ENCODE assay signal across 9 cellular contexts in genomic region chr16:1972490-1972877, GRCh38. TPM values are rescaled to one million over a fixed set of nuclear protein-coding genes. Genes with fewer than 3 reads are reported as not detected.
DNase-seq lines count a peak whose midpoint lies in the region; ATAC-seq, FAIRE-seq and TF ChIP-seq lines count a peak whose summit lies in the region.
"Had no signal": no experiment of that assay in that cellular context is flagged by ENCODE, and none has a peak within 500 bp of the region (broad histone marks: within the 10 kb centered on the region; RNA-seq: fewer than 3 reads in every experiment).

No MANE protein-coding gene starts in this region.

- FAIRE-seq in GM12891 (lab: Jason Lieb, UNC): no peak

- H3K9ac ChIP-seq in DND-41 (ENCODE audit: low read depth, low read length) (peak overlapping the region; percentile 74), mammary epithelial cell (ENCODE audit: insufficient read depth, low read length) (peak overlapping the region; percentile 80)

- H3K4me1 ChIP-seq in DND-41 (ENCODE audit: insufficient read depth, low read length) (peaks cover 34% of the 10 kb centered on the region), mammary epithelial cell (ENCODE audit: insufficient read depth, low read length) (peaks cover 10% of the 10 kb centered on the region), mononuclear cell (ENCODE audit: insufficient read depth, low read length) (peaks cover 19% of the 10 kb centered on the region)

- DNase-seq in DND-41 (peak; percentile 34), mammary epithelial cell (peak; percentile 41), GM12891 (ENCODE audit: insufficient read length, low spot score) (no peak), NCI-H226 (no peak), inferior parietal cortex (ENCODE audit: extremely low spot score) (no peak)
- no peak for DNase-seq in stimulated activated CD4-positive, alpha-beta T cell treated with anti-CD3 and anti-CD28 coated beads, Interleukin-4, amount 100 ng/mL, for 24 hours

- H3K4me3 ChIP-seq in DND-41 (ENCODE audit: low read depth in 1 of 2, low read length in 2 of 2) (peak overlapping the region; percentile 65 to 73), mammary epithelial cell (replicated peaks in 1 of 3; ENCODE audit: insufficient read depth in 1 of 3, low read depth in 2 of 3, low read length in 3 of 3) (peak overlapping the region; percentile 84 to 100 (median 84)), mononuclear cell (ENCODE audit: low read length) (peak overlapping the region; percentile 80)

- no peak for ATAC-seq in DND-41 (ENCODE audit: insufficient read depth, low read depth)

- no peak for TF ChIP-seq CTCF in DND-41 (IDR thresholded peaks at IDR 0.05; ENCODE audit: borderline replicate concordance, extremely low read depth, low read length, poor library complexity, severe bottlenecking)
- no peak for TF ChIP-seq CTCF in mammary epithelial cell (conservative IDR thresholded peaks at IDR 0.05 in 1 of 2, IDR thresholded peaks at IDR 0.05 in 1 of 2; ENCODE audit: extremely low read depth in 1 of 2, insufficient read depth in 1 of 2, low read depth in 1 of 2, low read length in 2 of 2)

- CTCF ChIA-PET in mammary epithelial cell (lab: Charles Lee; ENCODE audit: low non-redundant PET): no interaction called here

- H3K36me3 ChIP-seq in DND-41 (ENCODE audit: insufficient read depth, low read length) (peaks cover 36% of the 10 kb centered on the region), KOPT-K1 (ENCODE audit: insufficient read depth, low read length) (peaks cover 34% of the 10 kb centered on the region), mammary epithelial cell (ENCODE audit: insufficient read depth, low read length) (no peaks in the 10 kb centered on the region)

- peak overlapping the region; percentile 99 for H3K4me2 ChIP-seq in DND-41 (ENCODE audit: insufficient read depth, low read length)
- H3K4me2 ChIP-seq in mammary epithelial cell (ENCODE audit: insufficient read depth, low read depth, low read length): peak overlapping the region; percentile 98

- 5% methylated on average over 11 of the region's 22 CpGs for WGBS in mammary epithelial cell (ENCODE audit: low coverage, missing lambda C conversion rate)

- intact Hi-C loops in mammary epithelial cell (cut with micrococcal nuclease): no loop called here

- peak overlapping the region; percentile 61 for H3K27ac ChIP-seq in DND-41 (ENCODE audit: low read length)
- peak overlapping the region; percentile 77 for H3K27ac ChIP-seq in KOPT-K1 (ENCODE audit: low read depth, low read length, poor library complexity, severe bottlenecking)
- H3K27ac ChIP-seq in mammary epithelial cell (ENCODE audit: insufficient read depth, low read depth, low read length): peak overlapping the region; percentile 52

- no peak for TF ChIP-seq POLR2A in GM12891 (IDR thresholded peaks at IDR 0.05; ENCODE audit: low read depth, low read length)

- in situ Hi-C loops in mammary epithelial cell (cut with MboI; ENCODE audit: low sequenced_read_pairs in 2 of 2): no loop called here

- peaks cover 31% of the 10 kb centered on the region for H4K20me1 ChIP-seq in DND-41 (ENCODE audit: insufficient read depth, low read length)
- H4K20me1 ChIP-seq in mammary epithelial cell (ENCODE audit: insufficient read depth, low read length): no peaks in the 10 kb centered on the region

- H3K27me3 ChIP-seq in DND-41 (ENCODE audit: insufficient read depth, low read length, poor library complexity) (no peaks in the 10 kb centered on the region), mammary epithelial cell (ENCODE audit: insufficient read depth, low read length) (no peaks in the 10 kb centered on the region), mononuclear cell (ENCODE audit: insufficient read depth, low read length) (no peaks in the 10 kb centered on the region)

- BruUV-seq in mammary epithelial cell (replicated peaks; lab: Mats Ljungman, UMichigan): no TSS peak

- dilution Hi-C loops in mammary epithelial cell (cut with HindIII; ENCODE audit: low sequenced_read_pairs): no loop called here

- H2AFZ ChIP-seq in DND-41 (ENCODE audit: low read depth, low read length) (peak overlapping the region; percentile 70), mammary epithelial cell (ENCODE audit: low read depth, low read length) (peak overlapping the region; percentile 90)

- H3K79me2 ChIP-seq in DND-41 (ENCODE audit: insufficient read depth, low read length) (peaks cover 43% of the 10 kb centered on the region), mammary epithelial cell (ENCODE audit: insufficient read depth, low read length) (peaks cover 36% of the 10 kb centered on the region)

- H3K9me3 ChIP-seq in DND-41 (ENCODE audit: insufficient read depth, low read length, severe bottlenecking): no peaks in the 10 kb centered on the region
- no peaks in the 10 kb centered on the region for H3K9me3 ChIP-seq in KOPT-K1 (ENCODE audit: insufficient read depth, low read length, poor library complexity, severe bottlenecking)
- no peaks in the 10 kb centered on the region for H3K9me3 ChIP-seq in mammary epithelial cell (replicated peaks; ENCODE audit: insufficient read depth, low read length)
- no peaks in the 10 kb centered on the region for H3K9me3 ChIP-seq in mononuclear cell (ENCODE audit: low read depth, low read length)

TF ChIP-seq in GM12891, 5 proteins besides CTCF, POLR2A, EP300 and RAD21:
- no peak for TF ChIP-seq POLR2AphosphoS5 (IDR thresholded peaks at IDR 0.05; ENCODE audit: low read depth, low read length)
- TF ChIP-seq PAX5 (IDR thresholded peaks at IDR 0.05; ENCODE audit: insufficient read depth, low read length, severe bottlenecking): no peak
- TF ChIP-seq POU2F2 (IDR thresholded peaks at IDR 0.05; ENCODE audit: low read depth, low read length): no peak
- no peak for TF ChIP-seq SPI1 (IDR thresholded peaks at IDR 0.05; ENCODE audit: low read depth, low read length)
- no peak for TF ChIP-seq TAF1 (IDR thresholded peaks at IDR 0.05; ENCODE audit: low read depth, low read length)

RNA-seq across cellular contexts. Expression of gene TBL3, which starts 0.6 kb away (rescaled TPM):
- total RNA-seq in mammary epithelial cell (10 to 100 TPM; 33.2 to 46.5 TPM), mononuclear cell (6.4 TPM)
- 65.9 TPM for polyA plus RNA-seq in mammary epithelial cell
- 30.4 TPM for polyA minus RNA-seq in mammary epithelial cell
- 28.8 TPM for polyA plus RNA-seq in GM12891 (2012; ENCODE audit: low read depth, missing spikeins)

RNA-seq across cellular contexts. Expression of gene RNF151, which starts 5.8 kb away (rescaled TPM):
- total RNA-seq in mammary epithelial cell (not detected), mononuclear cell (not detected)
- 0.08 TPM for polyA plus RNA-seq in mammary epithelial cell
- not detected for polyA minus RNA-seq in mammary epithelial cell
- polyA plus RNA-seq in GM12891 (2012; ENCODE audit: low read depth, missing spikeins): 0.50 TPM
- total RNA-seq: RPMI7951 had no signal

RNA-seq across cellular contexts. Expression of gene RPS2, which starts 7.9 kb away (rescaled TPM):
- total RNA-seq in mammary epithelial cell (1,000 to 10,000 TPM; 1,442 to 3,060 TPM), mononuclear cell (2,256 TPM)
- 3,984 TPM for polyA plus RNA-seq in mammary epithelial cell
- 3,102 TPM for polyA minus RNA-seq in mammary epithelial cell
- polyA plus RNA-seq in GM12891 (2012; ENCODE audit: low read depth, missing spikeins): 7,809 TPM

RNA-seq across cellular contexts. Expression of gene NOXO1, which starts 8.8 kb away (rescaled TPM):
- total RNA-seq in mammary epithelial cell (1 to 10 TPM in 1 of 2 donors, not detected in 1; 3.1 TPM), mononuclear cell (not detected)
- polyA plus RNA-seq in mammary epithelial cell: 0.52 TPM
- polyA minus RNA-seq in mammary epithelial cell: not detected
- polyA plus RNA-seq in GM12891 (2012; ENCODE audit: low read depth, missing spikeins): 0.12 TPM
- total RNA-seq: RPMI7951 had no signal

RNA-seq across cellular contexts. Expression of gene GFER, which starts 11.5 kb away (rescaled TPM):
- total RNA-seq in mammary epithelial cell (10 to 100 TPM in 1 of 2 donors, 1 to 10 TPM in 1; 6.5 to 30.7 TPM), mononuclear cell (9.0 TPM)
- 12.6 TPM for polyA plus RNA-seq in mammary epithelial cell
- 0.83 TPM for polyA minus RNA-seq in mammary epithelial cell
- 32.2 TPM for polyA plus RNA-seq in GM12891 (2012; ENCODE audit: low read depth, missing spikeins)

Comparison
In these comparisons a context has a peak if more than half of its experiments do, and no peak if none do; other contexts are left out.
1. DNase-seq: peak in DND-41 (single experiment) and mammary epithelial cell (single experiment); none in GM12891 (single experiment), NCI-H226 (single experiment), stimulated activated CD4-positive, alpha-beta T cell treated with anti-CD3 and anti-CD28 coated beads, Interleukin-4, amount 100 ng/mL, for 24 hours (single experiment) and inferior parietal cortex (single experiment).
2. Peak in every context shown above with its lines, with median percentiles within 50 percentile points of each other: H3K27ac ChIP-seq and H3K4me3 ChIP-seq.